ENCODE assay signal across 8 cellular contexts in the genomic region with DNA sequence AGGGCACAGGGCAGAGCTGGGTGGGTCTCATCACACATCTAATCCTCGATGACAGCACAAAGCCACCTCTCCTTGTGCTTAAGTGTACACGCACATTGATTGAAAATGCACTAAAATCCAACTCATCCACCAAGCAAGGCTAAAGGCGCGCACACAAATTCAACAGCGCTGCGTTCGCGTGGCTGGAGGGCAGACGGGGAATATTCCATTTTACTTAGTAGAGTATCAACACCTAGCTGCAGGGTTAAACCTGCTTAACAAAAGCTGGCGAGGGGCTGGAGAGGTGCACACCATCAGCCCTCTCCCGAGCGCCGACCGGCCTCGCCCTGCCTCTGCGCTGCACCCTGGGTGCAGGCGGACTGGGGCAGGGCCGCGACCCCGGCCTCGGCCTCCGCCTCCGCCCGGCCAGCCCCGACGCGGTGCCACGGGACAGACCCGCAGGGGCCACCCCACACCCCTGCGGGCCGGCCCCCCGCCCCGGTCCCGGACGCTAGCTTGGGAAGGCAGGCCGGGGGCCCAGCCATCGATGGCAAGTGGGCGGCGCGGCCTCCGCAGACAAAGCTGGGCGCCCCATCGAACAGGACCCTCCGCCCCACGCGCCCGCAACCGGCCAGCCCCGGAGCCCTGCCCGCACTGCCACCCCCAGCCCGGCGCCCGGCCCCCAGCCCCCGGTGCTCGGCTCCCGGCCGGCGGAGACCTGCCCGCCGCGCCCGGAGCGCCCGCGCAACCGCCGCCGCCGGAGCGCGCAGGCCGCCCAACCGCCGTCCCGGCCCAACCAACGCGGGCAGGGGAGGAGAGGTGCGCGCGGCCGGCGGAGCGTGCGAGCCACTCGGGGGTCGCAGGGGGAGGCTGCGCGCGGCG. TPM values are rescaled to one million over a fixed set of nuclear protein-coding genes. Genes with fewer than 3 reads are reported as not detected.
DNase-seq lines count a peak whose midpoint lies in the region; ATAC-seq and TF ChIP-seq lines count a peak whose summit lies in the region.

No MANE protein-coding gene starts in this region.

- peak overlapping the region; percentile 99 for H3K27ac ChIP-seq in CD8-positive, alpha-beta T cell (ENCODE audit: low read depth, low read length)
- peak overlapping the region; percentile 97 for H3K27ac ChIP-seq in iPS-18a (ENCODE audit: low read length)

- POLR2A ChIA-PET in CD8-positive, alpha-beta T cell (lab: Charles Lee): interaction anchor here (0.8 to 4.1 kb wide), 7 partner anchors 10 to 132 kb away, joined by 3 to 25 read pairs (median 4); partner anchors contain the start of genes APLP2 and NFRKB

- peak overlapping the region; percentile 85 for H3K4me2 ChIP-seq in skeletal muscle satellite cell (ENCODE audit: low read length)

- peak; percentile 10 for ATAC-seq in CD8-positive, alpha-beta T cell
- ATAC-seq in GM19351 (IDR thresholded peaks at IDR 0.05; ENCODE audit: unreplicated experiment) (peak; percentile 23), HG03439 (IDR thresholded peaks at IDR 0.05; ENCODE audit: unreplicated experiment) (peak; percentile 30)

- peak overlapping the region; percentile 69 for H3K4me3 ChIP-seq in CD8-positive, alpha-beta T cell (ENCODE audit: low read depth, low read length)
- H3K4me3 ChIP-seq in iPS-18a (ENCODE audit: low read length) (peak overlapping the region; percentile 94), skeletal muscle satellite cell (ENCODE audit: low read length) (peak overlapping the region; percentile 92)

- no peaks in the 10 kb centered on the region for H3K9me3 ChIP-seq in CD8-positive, alpha-beta T cell (ENCODE audit: low read length)
- H3K9me3 ChIP-seq in iPS-18a (ENCODE audit: control insufficient read depth, low read depth, low read length): no peaks in the 10 kb centered on the region
- no peaks in the 10 kb centered on the region for H3K9me3 ChIP-seq in skeletal muscle satellite cell (replicated peaks; ENCODE audit: low read length)

- H3K4me1 Mint-ChIP-seq in CD8-positive, alpha-beta T cell (ENCODE audit: low read depth): peaks cover 40% of the 10 kb centered on the region
- H3K4me1 Mint-ChIP-seq in brain: peaks cover 42% of the 10 kb centered on the region

- H3K4me1 ChIP-seq in CD8-positive, alpha-beta T cell (ENCODE audit: insufficient read depth, low read length): peaks cover 24% of the 10 kb centered on the region
- H3K4me1 ChIP-seq in iPS-18a (ENCODE audit: control insufficient read depth, low read depth, low read length): peaks cover 8% of the 10 kb centered on the region
- H3K4me1 ChIP-seq in skeletal muscle satellite cell (ENCODE audit: control insufficient read depth, insufficient read depth, low read length): peaks cover 22% of the 10 kb centered on the region

- intact Hi-C loops in CD8-positive, alpha-beta T cell (cut with DNase I, micrococcal nuclease): loop anchor here (1.0 to 2.0 kb wide), 7 partner anchors 9 to 915 kb away; partner anchors contain the start of genes SNX19 (in 2 of the 2), ZBTB44 (in 2 of the 2), APLP2 (in 1 of the 2) and NFRKB (in 1 of the 2)

- TF ChIP-seq CTCF in CD8-positive, alpha-beta T cell (IDR thresholded peaks at IDR 0.05): no peak
- no peak for TF ChIP-seq CTCF in brain (conservative IDR thresholded peaks at IDR 0.05)

- no peaks in the 10 kb centered on the region for H3K27me3 ChIP-seq in CD8-positive, alpha-beta T cell (ENCODE audit: insufficient read depth, low read length)
- no peaks in the 10 kb centered on the region for H3K27me3 ChIP-seq in iPS-18a (ENCODE audit: control insufficient read depth, insufficient read depth, low read length)
- no peaks in the 10 kb centered on the region for H3K27me3 ChIP-seq in skeletal muscle satellite cell (ENCODE audit: control insufficient read depth, insufficient read depth, low read length)

- H3K27ac Mint-ChIP-seq in CD8-positive, alpha-beta T cell: peak overlapping the region; percentile 98
- peak overlapping the region; percentile 97 to 100 (median 98) for H3K27ac Mint-ChIP-seq in brain

- H3K27me3 Mint-ChIP-seq in CD8-positive, alpha-beta T cell (ENCODE audit: low read depth): no peaks in the 10 kb centered on the region
- peaks cover 5% of the 10 kb centered on the region for H3K27me3 Mint-ChIP-seq in brain

- H3K4me3 Mint-ChIP-seq in CD8-positive, alpha-beta T cell: peak overlapping the region; percentile 99
- H3K4me3 Mint-ChIP-seq in brain: peak overlapping the region; percentile 90 to 97 (median 94)

- no peaks in the 10 kb centered on the region for H3K36me3 ChIP-seq in CD8-positive, alpha-beta T cell (ENCODE audit: insufficient read depth, low read length)
- H3K36me3 ChIP-seq in iPS-18a (ENCODE audit: control insufficient read depth, low read depth, low read length) (no peaks in the 10 kb centered on the region), skeletal muscle satellite cell (ENCODE audit: insufficient read depth, low read length) (no peaks in the 10 kb centered on the region)

- H3K9ac ChIP-seq in iPS-18a (ENCODE audit: low read length) (peak overlapping the region; percentile 89), skeletal muscle satellite cell (ENCODE audit: low read depth, low read length) (peak overlapping the region; percentile 100)

- peaks cover 16% of the 10 kb centered on the region for H3K36me3 Mint-ChIP-seq in CD8-positive, alpha-beta T cell
- peaks cover 22% of the 10 kb centered on the region for H3K36me3 Mint-ChIP-seq in brain

- peak in 6 of 7 experiments; percentile 10 to 45 (median 28) for DNase-seq in CD8-positive, alpha-beta T cell
- DNase-seq in SK-N-DZ (ENCODE audit: low spot score) (peak; percentile 17), SIG-M5 (lab: John Stamatoyannopoulos, UW) (no peak)

- H3K9me3 Mint-ChIP-seq in CD8-positive, alpha-beta T cell: no peaks in the 10 kb centered on the region
- peaks cover 2 to 10% (median 7%) of the 10 kb centered on the region in 5 experiments for H3K9me3 Mint-ChIP-seq in brain

- CTCF ChIA-PET in CD8-positive, alpha-beta T cell (lab: Charles Lee): interaction anchor here (1.2 to 2.0 kb wide), 3 partner anchors 8 to 106 kb away, joined by 3 to 9 read pairs (median 5); partner anchors contain the start of genes APLP2 and NFRKB

RNA-seq across cellular contexts. Expression of gene PRDM10, which starts 0.9 kb away (rescaled TPM):
- 1 to 10 TPM; 9.2 TPM for total RNA-seq in CD8-positive, alpha-beta T cell
- polyA plus RNA-seq in SK-N-DZ (2014; cell fraction: cytosol; rRNA removed): 3.8 and 8.4 TPM in 2 replicates
- polyA plus RNA-seq in SK-N-DZ (2014; cell fraction: nucleus; rRNA removed): 6.0 TPM in 2 replicates
- polyA plus RNA-seq in brain (ENCODE audit: insufficient read depth, low read depth, low replicate concordance): 6.6 TPM
- 5.1 and 6.1 TPM in 2 replicates for total RNA-seq in skeletal muscle satellite cell (2012; rRNA removed)
